ENCODE assay signal across 14 cellular contexts in genomic region chr17:45113424-45113754, GRCh38. TPM values are rescaled to one million over a fixed set of nuclear protein-coding genes. Genes with fewer than 3 reads are reported as not detected.
A peak's percentile ranks its signal among the peaks of the same experiment; 100 is the strongest.
DNase-seq lines count a peak whose midpoint lies in the region; ATAC-seq, FAIRE-seq and TF ChIP-seq lines count a peak whose summit lies in the region.
"Had no signal": no experiment of that assay in that cellular context is flagged by ENCODE, and none has a peak within 500 bp of the region (broad histone marks: within the 10 kb centered on the region; RNA-seq: fewer than 3 reads in every experiment).

No MANE protein-coding gene starts in this region.

- H3K4me3 ChIP-seq in K562 (no peak overlapping the region), neuronal stem cell (ENCODE audit: low read length in 2 of 2) (no peak overlapping the region)

- no peaks in the 10 kb centered on the region for H3K9me3 Mint-ChIP-seq in natural killer cell

- no peak overlapping the region for H4K91ac ChIP-seq in neuronal stem cell (ENCODE audit: low read depth, low read length, poor library complexity)

- no peak overlapping the region for H3K27ac Mint-ChIP-seq in natural killer cell

- H3K9me1 ChIP-seq in K562 (ENCODE audit: control insufficient read depth, insufficient read depth, low read length): no peaks in the 10 kb centered on the region

- H2BK12ac ChIP-seq in neuronal stem cell (ENCODE audit: low read length): peak overlapping the region; percentile 30

- peaks cover 5% of the 10 kb centered on the region; the same call in 1 of the 2 replicates for H4K20me1 ChIP-seq in K562 (replicated peaks; ENCODE audit: control insufficient read depth, insufficient read depth, low read length)

- CTCF ChIA-PET in K562 (lab: Yijun Ruan, JAX; ENCODE audit: low intra/inter-chr PET ratio): no interaction called here

- H3K36me3 Mint-ChIP-seq in natural killer cell: no peaks in the 10 kb centered on the region

- H3K4me2 ChIP-seq in K562 (ENCODE audit: insufficient read depth, low read length) (no peak overlapping the region), neuronal stem cell (ENCODE audit: insufficient read depth, low read length, poor library complexity, severe bottlenecking) (no peak overlapping the region)
- H3K4me2 ChIP-seq: SK-N-SH had no signal

- intact Hi-C loops in K562 (cut with micrococcal nuclease) (no loop called here), natural killer cell (cut with micrococcal nuclease) (no loop called here)

- H4K8ac ChIP-seq in neuronal stem cell (ENCODE audit: low read depth, low read length): no peak overlapping the region

- H3K14ac ChIP-seq in neuronal stem cell (ENCODE audit: low read length): no peak overlapping the region

- H2AK5ac ChIP-seq in neuronal stem cell (ENCODE audit: low read depth, low read length): peak overlapping the region; percentile 11

- no peak for DNase-seq in K562 (ENCODE audit: extremely low read depth in 1 of 4, low spot score in 3 of 4)
- DNase-seq in neuronal stem cell (ENCODE audit: low spot score): no peak
- DNase-seq in NCI-H2196 (lab: John Stamatoyannopoulos, UW; ENCODE audit: unreplicated experiment): no peak
- no peak for DNase-seq in NCI-H82 treated with DMSO at 0.1 percent for 48 hours (lab: John Stamatoyannopoulos, UW; ENCODE audit: unreplicated experiment)
- DNase-seq in natural killer cell: no peak
- DNase-seq: DMS153, EL, Karpas-422, MM.1S, NCI-H1105, NCI-H187, NCI-H774 had no signal

- H3K4me1 Mint-ChIP-seq in natural killer cell: no peaks in the 10 kb centered on the region

- no peak overlapping the region for H3K9ac ChIP-seq in K562 (ENCODE audit: insufficient read depth in 1 of 2, low read depth in 2 of 2, low read length in 2 of 2)
- H3K9ac ChIP-seq in neuronal stem cell (ENCODE audit: low read depth, low read length, poor library complexity): no peak overlapping the region
- H3K9ac ChIP-seq: SK-N-SH had no signal

- TF ChIP-seq RAD21 in K562 (CRISPR knock-in tag; conservative IDR thresholded peaks at IDR 0.05 in 1 of 2, IDR thresholded peaks at IDR 0.05 in 1 of 2): no peak

- no peaks in the 10 kb centered on the region for H3K27me3 Mint-ChIP-seq in natural killer cell (ENCODE audit: low read depth in 2 of 2)

- H3K79me1 ChIP-seq in neuronal stem cell (ENCODE audit: low read depth, low read length): peaks cover 2% of the 10 kb centered on the region

- no peak overlapping the region for H2BK5ac ChIP-seq in neuronal stem cell (ENCODE audit: low read length)

- no peak for TF ChIP-seq EP300 in K562 (IDR thresholded peaks at IDR 0.05; ENCODE audit: low read length)

- H2AFZ ChIP-seq in K562 (ENCODE audit: low read depth, low read length) (no peak overlapping the region), neuronal stem cell (ENCODE audit: low read length) (no peak overlapping the region)

- H3K18ac ChIP-seq in neuronal stem cell (ENCODE audit: low read length): no peak overlapping the region

- BruUV-seq in K562 (replicated peaks; lab: Mats Ljungman, UMichigan): no TSS peak

- no peak overlapping the region for H2BK120ac ChIP-seq in neuronal stem cell (ENCODE audit: low read depth, low read length)

- H3K36me3 ChIP-seq in K562 (ENCODE audit: control insufficient read depth, insufficient read depth, low read length) (peaks cover 8% of the 10 kb centered on the region; the same call in 1 of the 3 replicates), neuronal stem cell (replicated peaks in 1 of 2; ENCODE audit: control insufficient read depth in 2 of 2, insufficient read depth in 2 of 2, low read length in 2 of 2) (peaks cover 5 to 10% of the 10 kb centered on the region in 2 donors)

- no peak overlapping the region for H2BK15ac ChIP-seq in neuronal stem cell (ENCODE audit: low read length)

- no peak overlapping the region for H3K4me3 Mint-ChIP-seq in natural killer cell

- no peaks in the 10 kb centered on the region for H3K9me3 ChIP-seq in K562 (replicated peaks; ENCODE audit: control insufficient read depth, insufficient read depth, low read depth, low read length)
- peaks cover 0 to 2% of the 10 kb centered on the region in 2 donors for H3K9me3 ChIP-seq in neuronal stem cell (replicated peaks in 1 of 2; ENCODE audit: control insufficient read depth in 2 of 2, insufficient read depth in 1 of 2, low read depth in 1 of 2, low read length in 2 of 2)
- H3K9me3 ChIP-seq: SK-N-SH had no signal

- ATAC-seq in K562 (no peak), natural killer cell (no peak)
- ATAC-seq: Right ventricle myocardium inferior had no signal

- FAIRE-seq in K562 (lab: Jason Lieb, UNC): no peak

- H3K27me3 ChIP-seq in K562 (ENCODE audit: control insufficient read depth in 2 of 2, insufficient read depth in 2 of 2, low read length in 2 of 2): no peaks in the 10 kb centered on the region
- no peaks in the 10 kb centered on the region for H3K27me3 ChIP-seq in neuronal stem cell (ENCODE audit: control insufficient read depth in 3 of 3, insufficient read depth in 3 of 3, low read depth in 1 of 3, low read length in 3 of 3)

- H3K4ac ChIP-seq in neuronal stem cell (ENCODE audit: low read length): no peak overlapping the region

- TF ChIP-seq POLR2A in K562 (conservative IDR thresholded peaks at IDR 0.05): no peak

- H3K23ac ChIP-seq in neuronal stem cell (ENCODE audit: low read depth, low read length, poor library complexity): no peak overlapping the region

- H3K4me1 ChIP-seq in K562 (replicated peaks in 1 of 2; ENCODE audit: control insufficient read depth in 2 of 2, insufficient read depth in 2 of 2, low read length in 2 of 2) (peaks cover 0 to 25% of the 10 kb centered on the region in 2 experiments; a peak in 3 of 5 replicates), neuronal stem cell (ENCODE audit: control insufficient read depth in 2 of 2, insufficient read depth in 1 of 2, low read depth in 1 of 2, low read length in 2 of 2) (peaks cover under 1 to 10% of the 10 kb centered on the region in 2 donors)

- no peaks in the 10 kb centered on the region for H3K79me2 ChIP-seq in K562 (ENCODE audit: control insufficient read depth, insufficient read depth, low read length)

- POLR2A ChIA-PET in K562 (lab: Yijun Ruan, JAX): no interaction called here

- H3K27ac ChIP-seq in K562 (ENCODE audit: extremely low read depth, low read depth, low read length) (no peak overlapping the region), neuronal stem cell (replicated peaks; ENCODE audit: low read length) (no peak overlapping the region)

- in situ Hi-C loops in K562 (cut with MboI): no loop called here

- WGBS in K562 (ENCODE audit: insufficient coverage, low coverage, missing lambda C conversion rate): 65% methylated on average over 9 of the region's 9 CpGs
- WGBS in neuronal stem cell (ENCODE audit: extremely low coverage in 2 of 2, insufficient read length in 2 of 2, insufficient replicate concordance in 1 of 2), 2 donors: no CpG with 5 or more reads among the region's 9 CpGs

- TF ChIP-seq CTCF in K562 (IDR thresholded peaks at IDR 0.05 in 2 of 3, conservative IDR thresholded peaks at IDR 0.05 in 1 of 3; ENCODE audit: insufficient read depth in 2 of 3, low read depth in 1 of 3, low read length in 3 of 3) (no peak), natural killer cell (IDR thresholded peaks at IDR 0.05) (no peak)

RNA-seq across cellular contexts. Expression of gene PLCD3, which starts 18.9 kb away (rescaled TPM):
- total RNA-seq in K562 (2011; cell fraction: chromatin; rRNA removed; ENCODE audit: low replicate concordance): 4.5 and 16.3 TPM in 2 replicates
- 10.4 and 13.0 TPM in 2 replicates for total RNA-seq in K562 (2011; cell fraction: nucleolus; rRNA removed)
- total RNA-seq in K562 (2011; cell fraction: nucleoplasm; rRNA removed): 4.2 and 4.8 TPM in 2 replicates
- total RNA-seq in K562 (2014; rRNA removed) (7.5 and 8.8 TPM in 2 replicates), K562 (2014; rRNA removed; fragmentation: Illumina TruSeq; extraction: Trizol) (2.4 and 2.5 TPM in 2 replicates), K562 (2015; rRNA removed; fragmentation: Illumina TruSeq; extraction: Trizol) (4.0 and 4.6 TPM in 2 replicates), K562 (2021) (22.6 and 22.9 TPM in 2 replicates), natural killer cell (1 to 10 TPM; 2.5 to 2.9 (median 2.5) TPM)
- polyA plus RNA-seq in K562 (2011; rRNA removed) (8.1 and 16.5 TPM in 2 replicates), K562 (2014; fragmentation: Illumina TruSeq; extraction: Trizol) (10.5 and 14.7 TPM in 2 replicates), K562 (2014; fragmentation: Nextera tagmentation; extraction: Ambion mirVana) (under 1 TPM; 0.20 to 0.27 TPM), K562 (2014; rRNA removed) (8.2 and 15.7 TPM in 2 replicates)
- polyA plus RNA-seq in K562 (2011; cell fraction: cytosol; rRNA removed): 15.2 and 44.8 TPM in 2 replicates
- polyA plus RNA-seq in K562 (2011; cell fraction: nucleus; rRNA removed): 10.0 and 23.0 TPM in 2 replicates
- polyA plus RNA-seq in K562 (2012): 13.0 and 13.6 TPM in 2 replicates
- polyA minus RNA-seq in K562 (2011; rRNA and poly(A)+ RNA removed): 1.6 and 13.2 TPM in 2 replicates
- polyA minus RNA-seq in K562 (2011; cell fraction: cytosol; rRNA and poly(A)+ RNA removed): 17.4 and 18.3 TPM in 2 replicates
- 3.4 and 8.9 TPM in 2 replicates for polyA minus RNA-seq in K562 (2011; cell fraction: nucleus; rRNA and poly(A)+ RNA removed)
- 19.5 TPM for polyA plus RNA-seq in neuronal stem cell (2013, experiment 1 of 2)
- 17.6 TPM for polyA plus RNA-seq in neuronal stem cell (2013, experiment 2 of 2)

RNA-seq across cellular contexts. Expression of gene ACBD4, which starts 22.1 kb away (rescaled TPM):
- total RNA-seq in K562 (2011; cell fraction: chromatin; rRNA removed; ENCODE audit: low replicate concordance): 14.7 and 39.0 TPM in 2 replicates
- 32.7 and 33.0 TPM in 2 replicates for total RNA-seq in K562 (2011; cell fraction: nucleolus; rRNA removed)
- 14.5 and 17.5 TPM in 2 replicates for total RNA-seq in K562 (2011; cell fraction: nucleoplasm; rRNA removed)
- total RNA-seq in K562 (2014; rRNA removed) (5.5 and 6.3 TPM in 2 replicates), K562 (2014; rRNA removed; fragmentation: Illumina TruSeq; extraction: Trizol) (1.6 and 2.1 TPM in 2 replicates), K562 (2015; rRNA removed; fragmentation: Illumina TruSeq; extraction: Trizol) (2.0 and 2.1 TPM in 2 replicates), K562 (2021) (4.7 and 5.7 TPM in 2 replicates), natural killer cell (10 to 100 TPM; 12.0 to 15.9 (median 14.2) TPM)
- polyA plus RNA-seq in K562 (2011; rRNA removed) (6.9 and 9.1 TPM in 2 replicates), K562 (2014; fragmentation: Illumina TruSeq; extraction: Trizol) (4.6 and 5.4 TPM in 2 replicates), K562 (2014; fragmentation: Nextera tagmentation; extraction: Ambion mirVana) (under 1 TPM; 0.14 to 0.15 TPM), K562 (2014; rRNA removed) (5.6 and 7.0 TPM in 2 replicates)
- 4.9 and 7.5 TPM in 2 replicates for polyA plus RNA-seq in K562 (2011; cell fraction: cytosol; rRNA removed)
- polyA plus RNA-seq in K562 (2011; cell fraction: nucleus; rRNA removed): 24.3 and 48.8 TPM in 2 replicates
- 6.1 and 12.0 TPM in 2 replicates for polyA plus RNA-seq in K562 (2012)
- polyA minus RNA-seq in K562 (2011; rRNA and poly(A)+ RNA removed): 1.8 and 2.6 TPM in 2 replicates
- polyA minus RNA-seq in K562 (2011; cell fraction: cytosol; rRNA and poly(A)+ RNA removed): 3.7 and 4.4 TPM in 2 replicates
- 17.5 and 22.5 TPM in 2 replicates for polyA minus RNA-seq in K562 (2011; cell fraction: nucleus; rRNA and poly(A)+ RNA removed)
- 7.8 TPM for polyA plus RNA-seq in neuronal stem cell (2013, experiment 1 of 2)
- 8.0 TPM for polyA plus RNA-seq in neuronal stem cell (2013, experiment 2 of 2)

RNA-seq across cellular contexts. Expression of gene HEXIM1, which starts 34.9 kb away (rescaled TPM):
- total RNA-seq in K562 (2011; cell fraction: chromatin; rRNA removed; ENCODE audit: low replicate concordance): 13.2 and 13.4 TPM in 2 replicates
- 10.9 and 13.0 TPM in 2 replicates for total RNA-seq in K562 (2011; cell fraction: nucleolus; rRNA removed)
- 15.3 and 17.7 TPM in 2 replicates for total RNA-seq in K562 (2011; cell fraction: nucleoplasm; rRNA removed)
- total RNA-seq in K562 (2014; rRNA removed): 18.5 and 18.8 TPM in 2 replicates
- 4.0 and 4.2 TPM in 2 replicates for total RNA-seq in K562 (2014; rRNA removed; fragmentation: Illumina TruSeq; extraction: Trizol)
- 6.6 and 7.3 TPM in 2 replicates for total RNA-seq in K562 (2015; rRNA removed; fragmentation: Illumina TruSeq; extraction: Trizol)
- 21.4 and 28.3 TPM in 2 replicates for total RNA-seq in K562 (2021)
- polyA plus RNA-seq in K562 (2011; rRNA removed): 7.9 and 9.1 TPM in 2 replicates
- 8.8 and 11.7 TPM in 2 replicates for polyA plus RNA-seq in K562 (2011; cell fraction: cytosol; rRNA removed)
- polyA plus RNA-seq in K562 (2011; cell fraction: nucleus; rRNA removed): 7.8 and 10.5 TPM in 2 replicates
- 18.0 and 23.2 TPM in 2 replicates for polyA plus RNA-seq in K562 (2012)
- 20.9 and 27.2 TPM in 2 replicates for polyA plus RNA-seq in K562 (2014; fragmentation: Illumina TruSeq; extraction: Trizol)
- polyA plus RNA-seq in K562 (2014; fragmentation: Nextera tagmentation; extraction: Ambion mirVana): 1 to 10 TPM; 1.4 to 1.6 TPM
- 24.4 and 26.2 TPM in 2 replicates for polyA plus RNA-seq in K562 (2014; rRNA removed)
- polyA minus RNA-seq in K562 (2011; rRNA and poly(A)+ RNA removed): 3.2 and 4.6 TPM in 2 replicates
- 5.6 and 6.3 TPM in 2 replicates for polyA minus RNA-seq in K562 (2011; cell fraction: cytosol; rRNA and poly(A)+ RNA removed)
- polyA minus RNA-seq in K562 (2011; cell fraction: nucleus; rRNA and poly(A)+ RNA removed): 3.8 and 7.1 TPM in 2 replicates
- 21.6 TPM for polyA plus RNA-seq in neuronal stem cell (2013, experiment 1 of 2)
- polyA plus RNA-seq in neuronal stem cell (2013, experiment 2 of 2): 22.5 TPM
- 10 to 100 TPM; 64.9 to 80.7 (median 79.8) TPM for total RNA-seq in natural killer cell

RNA-seq across cellular contexts. Expression of gene HEXIM2, which starts 48.3 kb away (rescaled TPM):
- 1.4 TPM in 1 of 2 replicates, not detected in the other for total RNA-seq in K562 (2011; cell fraction: chromatin; rRNA removed; ENCODE audit: low replicate concordance)
- total RNA-seq in K562 (2011; cell fraction: nucleolus; rRNA removed): 0.83 and 1.2 TPM in 2 replicates
- 0.69 and 1.2 TPM in 2 replicates for total RNA-seq in K562 (2011; cell fraction: nucleoplasm; rRNA removed)
- 2.7 and 3.4 TPM in 2 replicates for total RNA-seq in K562 (2014; rRNA removed)
- total RNA-seq in K562 (2014; rRNA removed; fragmentation: Illumina TruSeq; extraction: Trizol): 0.29 and 0.69 TPM in 2 replicates
- total RNA-seq in K562 (2015; rRNA removed; fragmentation: Illumina TruSeq; extraction: Trizol): 1.4 and 1.8 TPM in 2 replicates
- total RNA-seq in K562 (2021): 2.0 and 2.1 TPM in 2 replicates
- polyA plus RNA-seq in K562 (2011; rRNA removed): 1.1 and 1.6 TPM in 2 replicates
- polyA plus RNA-seq in K562 (2011; cell fraction: cytosol; rRNA removed): 1.7 and 2.5 TPM in 2 replicates
- polyA plus RNA-seq in K562 (2011; cell fraction: nucleus; rRNA removed): 0.98 and 1.1 TPM in 2 replicates
- polyA plus RNA-seq in K562 (2012): 2.3 and 2.8 TPM in 2 replicates
- 1.1 and 1.9 TPM in 2 replicates for polyA plus RNA-seq in K562 (2014; fragmentation: Illumina TruSeq; extraction: Trizol)
- polyA plus RNA-seq in K562 (2014; fragmentation: Nextera tagmentation; extraction: Ambion mirVana): not detected
- 0.86 and 1.8 TPM in 2 replicates for polyA plus RNA-seq in K562 (2014; rRNA removed)
- polyA minus RNA-seq in K562 (2011; rRNA and poly(A)+ RNA removed): 0.46 and 0.72 TPM in 2 replicates
- polyA minus RNA-seq in K562 (2011; cell fraction: cytosol; rRNA and poly(A)+ RNA removed): not detected in 2 replicates
- 0.54 and 1.3 TPM in 2 replicates for polyA minus RNA-seq in K562 (2011; cell fraction: nucleus; rRNA and poly(A)+ RNA removed)
- polyA plus RNA-seq in neuronal stem cell (2013, experiment 1 of 2): 3.9 TPM
- polyA plus RNA-seq in neuronal stem cell (2013, experiment 2 of 2): 3.7 TPM
- total RNA-seq in natural killer cell: 1 to 10 TPM; 4.1 to 5.3 (median 4.5) TPM

RNA-seq across cellular contexts. Expression of gene NMT1, which starts 52.3 kb away (rescaled TPM):
- total RNA-seq in K562 (2011; cell fraction: chromatin; rRNA removed; ENCODE audit: low replicate concordance): 146 and 215 TPM in 2 replicates
- total RNA-seq in K562 (2011; cell fraction: nucleolus; rRNA removed): 112 and 131 TPM in 2 replicates
- 122 and 132 TPM in 2 replicates for total RNA-seq in K562 (2011; cell fraction: nucleoplasm; rRNA removed)
- 116 and 117 TPM in 2 replicates for total RNA-seq in K562 (2014; rRNA removed)
- total RNA-seq in K562 (2014; rRNA removed; fragmentation: Illumina TruSeq; extraction: Trizol): 105 and 140 TPM in 2 replicates
- 402 and 569 TPM in 2 replicates for total RNA-seq in K562 (2015; rRNA removed; fragmentation: Illumina TruSeq; extraction: Trizol)
- 213 and 214 TPM in 2 replicates for total RNA-seq in K562 (2021)
- polyA plus RNA-seq in K562 (2011; rRNA removed): 115 and 126 TPM in 2 replicates
- 52.9 and 59.1 TPM in 2 replicates for polyA plus RNA-seq in K562 (2011; cell fraction: cytosol; rRNA removed)
- 165 and 192 TPM in 2 replicates for polyA plus RNA-seq in K562 (2011; cell fraction: nucleus; rRNA removed)
- polyA plus RNA-seq in K562 (2012): 120 and 129 TPM in 2 replicates
- polyA plus RNA-seq in K562 (2014; fragmentation: Illumina TruSeq; extraction: Trizol): 205 and 323 TPM in 2 replicates
- 100 to 1,000 TPM; 297 to 332 TPM for polyA plus RNA-seq in K562 (2014; fragmentation: Nextera tagmentation; extraction: Ambion mirVana)
- polyA plus RNA-seq in K562 (2014; rRNA removed): 86.7 and 116 TPM in 2 replicates
- 85.9 and 107 TPM in 2 replicates for polyA minus RNA-seq in K562 (2011; rRNA and poly(A)+ RNA removed)
- polyA minus RNA-seq in K562 (2011; cell fraction: cytosol; rRNA and poly(A)+ RNA removed): 222 and 388 TPM in 2 replicates
- polyA minus RNA-seq in K562 (2011; cell fraction: nucleus; rRNA and poly(A)+ RNA removed): 42.5 and 94.9 TPM in 2 replicates
- 99.1 TPM for polyA plus RNA-seq in neuronal stem cell (2013, experiment 1 of 2)
- polyA plus RNA-seq in neuronal stem cell (2013, experiment 2 of 2): 95.0 TPM
- 10 to 100 TPM; 56.6 to 94.7 (median 77.6) TPM for total RNA-seq in natural killer cell
